In the genomic region with DNA sequence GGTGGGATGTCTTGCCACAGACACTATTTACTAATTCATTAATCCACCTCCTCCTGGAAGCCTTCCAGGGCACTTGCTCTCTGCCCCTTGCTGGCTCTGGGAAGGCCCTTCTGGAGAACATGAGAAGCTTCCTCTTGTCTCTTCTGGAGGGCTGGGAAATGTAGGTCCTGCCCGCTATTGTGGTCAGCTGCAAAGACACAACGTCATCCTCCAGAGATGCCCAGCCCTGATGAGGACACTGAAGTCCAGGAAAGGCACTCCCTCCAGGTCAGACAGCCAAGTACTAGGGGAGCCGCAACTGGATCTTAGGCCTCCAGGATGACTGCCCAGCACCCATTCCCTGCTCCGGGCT, we compare ENCODE assay signal across 1 cellular context.
TF ChIP-seq lines count a peak whose summit lies in the region.

No MANE protein-coding gene starts in this region.

TF ChIP-seq in IMR-90, 13 proteins besides CTCF, POLR2A, EP300 and RAD21:
- TF ChIP-seq RFX5 (IDR thresholded peaks at IDR 0.05; ENCODE audit: low read depth, low read length) (no peak), RCOR1 (IDR thresholded peaks at IDR 0.05; ENCODE audit: insufficient replicate concordance, low read length) (no peak), SMC3 (IDR thresholded peaks at IDR 0.05; ENCODE audit: low read depth, low read length) (no peak), NFE2L2 (IDR thresholded peaks at IDR 0.05; ENCODE audit: low read depth, low read length) (no peak), MAFK (IDR thresholded peaks at IDR 0.05; ENCODE audit: low read depth, low read length) (no peak), FOS (IDR thresholded peaks at IDR 0.05; ENCODE audit: low read depth, low read length) (no peak), CHD1 (IDR thresholded peaks at IDR 0.05; ENCODE audit: low read depth, low read length) (no peak)
- TF ChIP-seq, protein P1, sequence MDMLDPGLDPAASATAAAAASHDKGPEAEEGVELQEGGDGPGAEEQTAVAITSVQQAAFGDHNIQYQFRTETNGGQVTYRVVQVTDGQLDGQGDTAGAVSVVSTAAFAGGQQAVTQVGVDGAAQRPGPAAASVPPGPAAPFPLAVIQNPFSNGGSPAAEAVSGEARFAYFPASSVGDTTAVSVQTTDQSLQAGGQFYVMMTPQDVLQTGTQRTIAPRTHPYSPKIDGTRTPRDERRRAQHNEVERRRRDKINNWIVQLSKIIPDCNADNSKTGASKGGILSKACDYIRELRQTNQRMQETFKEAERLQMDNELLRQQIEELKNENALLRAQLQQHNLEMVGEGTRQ (IDR thresholded peaks at IDR 0.05; ENCODE audit: low read depth, low read length) = no peak
